Comparison of ENCODE assay signal across 8 cellular contexts in the genomic region with DNA sequence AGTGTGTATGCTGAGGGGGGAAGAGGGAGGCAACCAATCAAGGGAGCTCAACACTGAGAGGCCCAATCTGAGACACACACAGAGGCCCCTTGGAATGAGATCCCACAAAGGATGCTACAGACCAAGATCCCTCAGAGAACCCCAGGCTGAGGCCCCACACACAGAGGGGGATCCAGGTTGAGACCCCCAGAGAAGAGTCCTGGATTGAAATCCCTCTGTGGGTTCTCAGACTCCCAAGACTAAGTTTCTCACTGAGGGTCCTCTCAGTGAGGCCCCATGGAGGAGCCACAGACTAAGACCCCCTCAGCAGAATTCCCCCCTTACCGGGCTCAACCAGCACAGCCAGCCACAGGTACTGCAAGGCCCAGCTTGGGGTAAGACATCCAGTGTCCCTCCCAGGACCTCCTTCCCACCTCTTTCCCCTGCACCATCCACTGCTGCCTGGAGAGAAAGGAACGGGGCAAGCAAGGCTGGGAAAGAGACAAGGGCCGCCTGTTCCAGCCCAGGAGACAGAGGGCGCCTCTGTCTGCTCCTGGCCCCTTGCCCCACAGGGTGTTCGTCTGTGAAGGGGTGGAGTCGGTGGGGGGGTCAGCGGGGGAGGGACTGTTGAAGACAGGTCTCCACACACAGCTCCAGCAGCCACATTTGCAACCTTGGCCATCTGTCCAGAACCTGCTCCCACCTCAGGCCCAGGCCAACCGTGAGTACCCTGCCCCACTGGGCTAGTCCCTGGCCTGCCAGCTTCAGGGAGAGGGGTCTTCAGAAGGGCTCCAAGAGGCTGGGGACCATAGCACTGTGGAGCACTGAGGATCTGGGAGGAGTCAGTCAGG. TPM values are rescaled to one million over a fixed set of nuclear protein-coding genes. Genes with fewer than 3 reads are reported as not detected.
DNase-seq lines count a peak whose midpoint lies in the region; ATAC-seq and TF ChIP-seq lines count a peak whose summit lies in the region.

Gene S100A1 (plus strand): TSS at position 638 of the 830 bp plus-strand sequence. CDS start 2,088 bp downstream, outside the sequence.

- H3K27ac Mint-ChIP-seq in activated naive CD4-positive, alpha-beta T cell treated with anti-CD3 and anti-CD28 coated beads, Interleukin-2, amount 50 U/mL, for 72 hours, result peak within 1 kb of the TSS; percentile 62 to 81

- TF ChIP-seq POLR2A in uterus (IDR thresholded peaks at IDR 0.05), result no peak

- H3K4me3 Mint-ChIP-seq in activated T-cell treated with anti-CD3 and anti-CD28 coated beads, Interleukin-2, amount 50 U/mL, for 4 hours, result no peak within 1 kb of the TSS

- H3K27ac ChIP-seq in uterus, result peak within 1 kb of the TSS; percentile 93 to 98

- TF ChIP-seq CTCF in epithelial cell of esophagus (IDR thresholded peaks at IDR 0.05; ENCODE audit: insufficient read depth, low read depth, low read length, missing control alignments), result no peak
- no peak for TF ChIP-seq CTCF in mucosa of descending colon (IDR thresholded peaks at IDR 0.05)
- TF ChIP-seq CTCF in uterus (IDR thresholded peaks at IDR 0.05), result no peak

- no peak for DNase-seq in activated naive CD4-positive, alpha-beta T cell treated with anti-CD3 and anti-CD28 coated beads, Interleukin-2, amount 50 U/mL, for 72 hours (ENCODE audit: low spot score in 2 of 2)
- DNase-seq in activated naive CD4-positive, alpha-beta T cell treated with anti-CD3 and anti-CD28 coated beads, Interleukin-2, amount 50 U/mL, for 16 hours, result no peak
- DNase-seq in epithelial cell of esophagus (ENCODE audit: low read depth) (no peak), mucosa of descending colon (peak in 2 of 3 donors; percentile 56 to 71), uterus (peak in 1 of 2 donors; percentile 37), NAMALWA (ENCODE audit: low spot score) (no peak)
- no peak for DNase-seq in activated T-cell treated with anti-CD3 and anti-CD28 coated beads, Interleukin-2, amount 50 U/mL, for 4 hours

- H3K4me1 ChIP-seq in mucosa of descending colon (ENCODE audit: low read depth), result peaks cover 18% of the 10 kb centered on the region
- H3K4me1 ChIP-seq in uterus, result peaks cover 0 to 6% of the 10 kb centered on the region in 2 donors

- H3K36me3 ChIP-seq in mucosa of descending colon (ENCODE audit: low read depth) (no peaks in the 10 kb centered on the region), uterus (no peaks in the 10 kb centered on the region)

- H3K4me3 ChIP-seq in epithelial cell of esophagus (ENCODE audit: low read length), result peak within 1 kb of the TSS; percentile 62
- H3K4me3 ChIP-seq in mucosa of descending colon, result peak within 1 kb of the TSS; percentile 17
- H3K4me3 ChIP-seq in uterus, result peak within 1 kb of the TSS; percentile 53 to 78

- peaks cover 0 to 7% of the 10 kb centered on the region in 2 donors for H3K36me3 Mint-ChIP-seq in activated naive CD4-positive, alpha-beta T cell treated with anti-CD3 and anti-CD28 coated beads, Interleukin-2, amount 50 U/mL, for 72 hours
- H3K36me3 Mint-ChIP-seq in activated T-cell treated with anti-CD3 and anti-CD28 coated beads, Interleukin-2, amount 50 U/mL, for 4 hours (ENCODE audit: insufficient read depth), result no peaks in the 10 kb centered on the region

- H3K27me3 ChIP-seq in uterus, result no peaks in the 10 kb centered on the region

- peaks cover 11% of the 10 kb centered on the region for H3K4me1 Mint-ChIP-seq in activated T-cell treated with anti-CD3 and anti-CD28 coated beads, Interleukin-2, amount 50 U/mL, for 4 hours (ENCODE audit: low read depth)

- ATAC-seq in activated naive CD4-positive, alpha-beta T cell treated with anti-CD3 and anti-CD28 coated beads, Interleukin-2, amount 50 U/mL, for 72 hours, result peak in 1 of 2 donors; percentile 17
- ATAC-seq in mucosa of descending colon, result peak; percentile 4
- no peak for ATAC-seq in activated T-cell treated with anti-CD3 and anti-CD28 coated beads, Interleukin-2, amount 50 U/mL, for 4 hours
- ATAC-seq in HG02642 (IDR thresholded peaks at IDR 0.05; ENCODE audit: poor library complexity, unreplicated experiment), result no peak

- peaks cover 9% of the 10 kb centered on the region for H3K27me3 Mint-ChIP-seq in activated T-cell treated with anti-CD3 and anti-CD28 coated beads, Interleukin-2, amount 50 U/mL, for 4 hours (ENCODE audit: low read depth)

- no peaks in the 10 kb centered on the region for H3K9me3 ChIP-seq in mucosa of descending colon
- no peaks in the 10 kb centered on the region for H3K9me3 ChIP-seq in uterus

- intact Hi-C loops in mucosa of descending colon (cut with DNase I, micrococcal nuclease), result no loop called here
- intact Hi-C loops in uterus (cut with DNase I; ENCODE audit: low total_unique reads), result no loop called here

- H3K9me3 Mint-ChIP-seq in activated naive CD4-positive, alpha-beta T cell treated with anti-CD3 and anti-CD28 coated beads, Interleukin-2, amount 50 U/mL, for 72 hours, result no peaks in the 10 kb centered on the region
- H3K9me3 Mint-ChIP-seq in activated T-cell treated with anti-CD3 and anti-CD28 coated beads, Interleukin-2, amount 50 U/mL, for 4 hours, result no peaks in the 10 kb centered on the region

RNA-seq across cellular contexts. Expression of gene S100A1, which starts in this region (rescaled TPM):
- not detected for total RNA-seq in activated naive CD4-positive, alpha-beta T cell treated with anti-CD3 and anti-CD28 coated beads, Interleukin-2, amount 50 U/mL, for 72 hours
- total RNA-seq in mucosa of descending colon (1 to 10 TPM in 2 of 3 donors, under 1 TPM in 1; 0.20 to 5.6 (median 2.4) TPM), uterus (1 to 10 TPM in 1 of 4 donors, not detected in 3; 3.8 TPM)
- not detected for total RNA-seq in activated T-cell treated with anti-CD3 and anti-CD28 coated beads, Interleukin-2, amount 50 U/mL, for 4 hours

Comparison
In these comparisons a context has a peak if more than half of its experiments do, and no peak if none do; other contexts are left out.
1. DNase-seq: peak in mucosa of descending colon (2 of 3); none in activated naive CD4-positive, alpha-beta T cell treated with anti-CD3 and anti-CD28 coated beads, Interleukin-2, amount 50 U/mL, for 72 hours (0 of 2), activated naive CD4-positive, alpha-beta T cell treated with anti-CD3 and anti-CD28 coated beads, Interleukin-2, amount 50 U/mL, for 16 hours (single experiment), epithelial cell of esophagus (single experiment), activated T-cell treated with anti-CD3 and anti-CD28 coated beads, Interleukin-2, amount 50 U/mL, for 4 hours (single experiment) and NAMALWA (single experiment).
2. Peak in every context shown above with its lines, with median percentiles within 50 percentile points of each other: H3K4me3 ChIP-seq.